Comparison of ENCODE assay signal across 17 cellular contexts in the genomic region with DNA sequence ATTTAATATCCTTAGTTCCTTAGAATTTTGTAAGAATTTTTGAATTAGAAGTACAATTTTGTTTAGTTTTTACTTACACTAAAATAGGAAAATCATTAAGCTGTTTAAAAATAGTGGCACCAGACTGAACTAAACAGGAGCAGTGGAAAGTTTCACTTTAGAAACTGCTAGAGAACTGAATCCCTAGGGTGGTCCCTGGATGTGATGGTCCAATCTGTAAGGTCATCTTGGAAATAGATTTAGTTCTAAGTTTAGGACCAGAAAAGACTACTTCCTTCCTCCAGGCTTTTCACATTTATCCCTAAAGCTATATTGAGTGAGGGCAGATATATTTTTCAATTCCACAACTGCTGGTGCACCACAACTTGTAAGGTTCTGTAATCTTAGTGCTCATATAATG. TPM values are rescaled to one million over a fixed set of nuclear protein-coding genes. Genes with fewer than 3 reads are reported as not detected.
DNase-seq lines count a peak whose midpoint lies in the region; ATAC-seq, FAIRE-seq and TF ChIP-seq lines count a peak whose summit lies in the region.
"Had no signal": no experiment of that assay in that cellular context is flagged by ENCODE, and none has a peak within 500 bp of the region (broad histone marks: within the 10 kb centered on the region; RNA-seq: fewer than 3 reads in every experiment).

No MANE protein-coding gene starts in this region.

- in situ Hi-C loops in HepG2 (cut with HindIII; ENCODE audit: extremely low pct_ligation_motif_present, low pct_unique_long_range_greater_than_20kb), result no loop called here

- TF ChIP-seq RAD21 in HepG2 (CRISPR knock-in tag; IDR thresholded peaks at IDR 0.05), result no peak

- H3K4me3 Mint-ChIP-seq in astrocyte (ENCODE audit: unreplicated experiment), result no peak overlapping the region
- H3K4me3 Mint-ChIP-seq: CD4-positive, CD25-positive, alpha-beta regulatory T cell had no signal

- peaks cover 8% of the 10 kb centered on the region for H3K79me1 ChIP-seq in mesenchymal stem cell (replicated peaks; ENCODE audit: low read length, poor library complexity, severe bottlenecking)

- H2AK5ac ChIP-seq in mesenchymal stem cell (ENCODE audit: low read length, severe bottlenecking), result no peak overlapping the region

- no peak overlapping the region for H4K91ac ChIP-seq in mesenchymal stem cell (ENCODE audit: low read length)

- no peaks in the 10 kb centered on the region for H3K36me3 Mint-ChIP-seq in astrocyte (ENCODE audit: low read depth, unreplicated experiment)

- no peaks in the 10 kb centered on the region for H3K9me3 Mint-ChIP-seq in astrocyte (ENCODE audit: unreplicated experiment)

- H3K4me2 ChIP-seq in HepG2 (ENCODE audit: low read depth, low read length), result no peak overlapping the region
- no peak overlapping the region for H3K4me2 ChIP-seq in astrocyte (ENCODE audit: low read length)
- no peak overlapping the region for H3K4me2 ChIP-seq in mesenchymal stem cell (ENCODE audit: low read length, poor library complexity, severe bottlenecking)
- H3K4me2 ChIP-seq: KMS-11 had no signal

- TF ChIP-seq POLR2A in HepG2 (IDR thresholded peaks at IDR 0.05; ENCODE audit: insufficient read depth in 1 of 2, low read depth in 2 of 2, low read length in 2 of 2), result no peak
- no peak for TF ChIP-seq POLR2A in right lobe of liver (IDR thresholded peaks at IDR 0.05)
- no peak for TF ChIP-seq POLR2A in thyroid gland (IDR thresholded peaks at IDR 0.05)

- CTCF ChIA-PET in HepG2 (lab: Yijun Ruan, JAX; ENCODE audit: low intra/inter-chr PET ratio, low total read pairs), result no interaction called here

- no peak overlapping the region for H4K8ac ChIP-seq in mesenchymal stem cell (ENCODE audit: low read length)

- peak; percentile 15 for FAIRE-seq in HepG2 (lab: Jason Lieb, UNC)
- no peak for FAIRE-seq in astrocyte (lab: Jason Lieb, UNC)
- FAIRE-seq: A204.1, RCC 7860 had no signal

- H2BK15ac ChIP-seq in mesenchymal stem cell (ENCODE audit: low read depth, poor library complexity, severe bottlenecking), result no peak overlapping the region

- no peak for ATAC-seq in HepG2
- ATAC-seq in right lobe of liver, result no peak
- no peak for ATAC-seq in GM18909 (IDR thresholded peaks at IDR 0.05; ENCODE audit: poor library complexity, unreplicated experiment)

- DNase-seq in HepG2 (ENCODE audit: low spot score) (no peak), right lobe of liver (no peak), astrocyte (ENCODE audit: low read depth) (no peak), mesenchymal stem cell (no peak), thyroid gland (no peak), NCI-H82 (lab: John Stamatoyannopoulos, UW) (no peak), ureter (ENCODE audit: low spot score) (no peak)
- DNase-seq: CD4-positive, CD25-positive, alpha-beta regulatory T cell; GM23248; MG63; NCI-H1105; NCI-H187; NCI-H446 treated with DMSO at 0.1 percent for 48 hours had no signal

- H3K27ac ChIP-seq in HepG2 (ENCODE audit: extremely low read length, insufficient read depth, low read length), result no peak overlapping the region
- no peak overlapping the region for H3K27ac ChIP-seq in right lobe of liver
- no peak overlapping the region for H3K27ac ChIP-seq in astrocyte (ENCODE audit: low read depth, low read length)
- H3K27ac ChIP-seq in mesenchymal stem cell (ENCODE audit: low read length, poor library complexity, severe bottlenecking), result no peak overlapping the region
- H3K27ac ChIP-seq in thyroid gland, result peak overlapping the region; percentile 69 to 93 (median 85)
- H3K27ac ChIP-seq: GM23248, KMS-11 had no signal

- no peak overlapping the region for H2AFZ ChIP-seq in HepG2 (ENCODE audit: low read length)
- no peak overlapping the region for H2AFZ ChIP-seq in astrocyte (ENCODE audit: low read depth, low read length)
- no peak overlapping the region for H2AFZ ChIP-seq in mesenchymal stem cell (ENCODE audit: low read depth, low read length)
- H2AFZ ChIP-seq: GM23248 had no signal

- peak overlapping the region; percentile 15 for H3K27ac Mint-ChIP-seq in astrocyte (ENCODE audit: unreplicated experiment)

- H3K4me3 ChIP-seq in HepG2 (replicated peaks in 1 of 3; ENCODE audit: insufficient read depth in 1 of 3, low read depth in 2 of 3, low read length in 3 of 3) (no peak overlapping the region), right lobe of liver (no peak overlapping the region), astrocyte (ENCODE audit: insufficient read depth, low read depth, low read length) (no peak overlapping the region), mesenchymal stem cell (ENCODE audit: insufficient read depth in 1 of 2, low read depth in 1 of 2, low read length in 2 of 2) (no peak overlapping the region), thyroid gland (replicated peaks in 1 of 3) (no peak overlapping the region)
- H3K4me3 ChIP-seq: GM23248, MG63 had no signal

- H3K4me1 ChIP-seq in HepG2 (ENCODE audit: insufficient read depth, low read length) (peaks cover 30% of the 10 kb centered on the region), right lobe of liver (peaks cover 0 to 13% (median 0%) of the 10 kb centered on the region in 4 donors), astrocyte (ENCODE audit: insufficient read depth, low read length) (peaks cover 14% of the 10 kb centered on the region), mesenchymal stem cell (ENCODE audit: control insufficient read depth, insufficient read depth, low read depth, low read length) (peaks cover 3% of the 10 kb centered on the region), thyroid gland (peaks cover 36 to 64% of the 10 kb centered on the region in 2 donors)

- no peak overlapping the region for H3K23ac ChIP-seq in mesenchymal stem cell (ENCODE audit: low read length in 2 of 2)

- H3K36me3 ChIP-seq in HepG2 (replicated peaks in 1 of 2; ENCODE audit: control insufficient read depth in 1 of 2, insufficient read depth in 2 of 2, low read length in 2 of 2) (no peaks in the 10 kb centered on the region), right lobe of liver (no peaks in the 10 kb centered on the region), astrocyte (ENCODE audit: insufficient read depth, low read length) (no peaks in the 10 kb centered on the region), mesenchymal stem cell (ENCODE audit: control insufficient read depth in 1 of 2, insufficient read depth in 2 of 2, low read depth in 1 of 2, low read length in 2 of 2) (no peaks in the 10 kb centered on the region), thyroid gland (no peaks in the 10 kb centered on the region)
- H3K36me3 ChIP-seq: MG63 had no signal

- POLR2A ChIA-PET in HepG2 (lab: Yijun Ruan, JAX), result no interaction called here

- no peak for TF ChIP-seq EP300 in HepG2 (IDR thresholded peaks at IDR 0.05; ENCODE audit: low read depth in 2 of 2, low read length in 2 of 2)
- TF ChIP-seq EP300 in HepG2 (CRISPR knock-in tag; IDR thresholded peaks at IDR 0.05; ENCODE audit: borderline replicate concordance), result no peak

- H2BK12ac ChIP-seq in mesenchymal stem cell (ENCODE audit: low read length in 2 of 2), result no peak overlapping the region

- H3K9me3 ChIP-seq in HepG2 (ENCODE audit: low read length) (no peaks in the 10 kb centered on the region), right lobe of liver (no peaks in the 10 kb centered on the region), astrocyte (ENCODE audit: insufficient read depth, low read depth, low read length) (no peaks in the 10 kb centered on the region), mesenchymal stem cell (ENCODE audit: control insufficient read depth, low read length) (no peaks in the 10 kb centered on the region), thyroid gland (no peaks in the 10 kb centered on the region)

- no peak overlapping the region for H2BK5ac ChIP-seq in mesenchymal stem cell (ENCODE audit: low read depth, low read length, poor library complexity, severe bottlenecking)

- intact Hi-C loops in HepG2 (cut with micrococcal nuclease; ENCODE audit: unreplicated experiment) (no loop called here), right lobe of liver (cut with DNase I) (no loop called here), thyroid gland (cut with DNase I) (no loop called here)

- TF ChIP-seq CTCF in HepG2 (CRISPR knock-in tag; IDR thresholded peaks at IDR 0.05), result no peak
- TF ChIP-seq CTCF in right lobe of liver (IDR thresholded peaks at IDR 0.05), result no peak
- TF ChIP-seq CTCF in astrocyte (IDR thresholded peaks at IDR 0.05; ENCODE audit: insufficient read depth, low read depth, low read length), result no peak
- TF ChIP-seq CTCF in thyroid gland (IDR thresholded peaks at IDR 0.05), result no peak

- no peaks in the 10 kb centered on the region for H4K20me1 ChIP-seq in HepG2 (ENCODE audit: insufficient read depth, low read length)
- H4K20me1 ChIP-seq in astrocyte (ENCODE audit: insufficient read depth, low read length), result no peaks in the 10 kb centered on the region

- H3K14ac ChIP-seq in mesenchymal stem cell (ENCODE audit: low read length in 2 of 2), result no peak overlapping the region

- H3K27me3 Mint-ChIP-seq in astrocyte (ENCODE audit: low read depth, unreplicated experiment), result no peaks in the 10 kb centered on the region
- H3K27me3 Mint-ChIP-seq: CD4-positive, CD25-positive, alpha-beta regulatory T cell had no signal

- H3K27me3 ChIP-seq in HepG2 (ENCODE audit: control insufficient read depth in 1 of 2, insufficient read depth in 2 of 2, low read length in 2 of 2), result no peaks in the 10 kb centered on the region
- H3K27me3 ChIP-seq in right lobe of liver, result no peaks in the 10 kb centered on the region
- H3K27me3 ChIP-seq in astrocyte (ENCODE audit: insufficient read depth, low read length), result no peaks in the 10 kb centered on the region
- no peaks in the 10 kb centered on the region for H3K27me3 ChIP-seq in mesenchymal stem cell (ENCODE audit: control insufficient read depth in 1 of 2, insufficient read depth in 1 of 2, low read length in 2 of 2)
- no peaks in the 10 kb centered on the region for H3K27me3 ChIP-seq in thyroid gland
- H3K27me3 ChIP-seq: MG63 had no signal

- no peak overlapping the region for H3K4ac ChIP-seq in mesenchymal stem cell (ENCODE audit: low read depth in 1 of 2, low read length in 2 of 2)

- no peaks in the 10 kb centered on the region for H3K79me2 ChIP-seq in HepG2 (ENCODE audit: insufficient read depth, low read length)
- no peaks in the 10 kb centered on the region for H3K79me2 ChIP-seq in astrocyte (ENCODE audit: insufficient read depth, low read length)

- H3K18ac ChIP-seq in mesenchymal stem cell (ENCODE audit: low read depth in 1 of 2, low read length in 2 of 2), result no peak overlapping the region

- H3K4me1 Mint-ChIP-seq in astrocyte (ENCODE audit: low read depth, unreplicated experiment), result peaks cover 34% of the 10 kb centered on the region

- H2BK120ac ChIP-seq in mesenchymal stem cell (ENCODE audit: low read depth, low read length), result no peak overlapping the region

- no peak overlapping the region for H3K9ac ChIP-seq in HepG2 (ENCODE audit: insufficient read depth, low read depth, low read length)
- H3K9ac ChIP-seq in astrocyte (ENCODE audit: low read length), result no peak overlapping the region
- peak overlapping the region; percentile 29 for H3K9ac ChIP-seq in mesenchymal stem cell (ENCODE audit: low read length)
- H3K9ac ChIP-seq: GM23248, KMS-11 had no signal

- no TSS peak for BruUV-seq in HepG2 (replicated peaks; lab: Mats Ljungman, UMichigan)

RNA-seq across cellular contexts. Expression of a gene that starts 19.0 kb away (rescaled TPM):
- total RNA-seq in HepG2 (2016; rRNA removed; fragmentation: Illumina TruSeq; extraction: Trizol) (154 and 206 TPM in 2 replicates), right lobe of liver (10 to 100 TPM; 11.3 to 22.3 (median 21.4) TPM), astrocyte (14.6 and 17.7 TPM in 2 replicates), thyroid gland (10 to 100 TPM; 21.9 to 39.1 (median 31.3) TPM), ureter (23.2 TPM)
- total RNA-seq in HepG2 (2016; cell fraction: cytosol; rRNA removed; fragmentation: Illumina TruSeq; extraction: Trizol; ENCODE audit: low read depth), result 43.8 and 53.8 TPM in 2 replicates
- 156 and 243 TPM in 2 replicates for total RNA-seq in HepG2 (2016; cell fraction: insoluble cytoplasmic fraction; rRNA removed; fragmentation: Illumina TruSeq; extraction: Trizol)
- 49.5 and 53.8 TPM in 2 replicates for total RNA-seq in HepG2 (2016; cell fraction: membrane; rRNA removed; fragmentation: Illumina TruSeq; extraction: Trizol)
- 50.8 and 57.3 TPM in 2 replicates for total RNA-seq in HepG2 (2016; cell fraction: nucleus; rRNA removed; fragmentation: Illumina TruSeq; extraction: Trizol)
- polyA plus RNA-seq in HepG2 (2011; rRNA removed), result 21.3 and 38.3 TPM in 2 replicates
- 20.9 and 21.4 TPM in 2 replicates for polyA plus RNA-seq in HepG2 (2011; cell fraction: cytosol; rRNA removed)
- 6.7 and 9.1 TPM in 2 replicates for polyA plus RNA-seq in HepG2 (2011; cell fraction: nucleus; rRNA removed)
- polyA plus RNA-seq in HepG2 (2012), result 36.1 and 77.3 TPM in 2 replicates
- polyA plus RNA-seq in HepG2 (2016; cell fraction: cytosol; fragmentation: Illumina TruSeq; extraction: Trizol; ENCODE audit: low read depth), result 40.7 and 49.7 TPM in 2 replicates
- polyA plus RNA-seq in HepG2 (2016; cell fraction: insoluble cytoplasmic fraction; fragmentation: Illumina TruSeq; extraction: Trizol; ENCODE audit: low read depth), result 177 and 187 TPM in 2 replicates
- 42.6 and 46.1 TPM in 2 replicates for polyA plus RNA-seq in HepG2 (2016; cell fraction: membrane; fragmentation: Illumina TruSeq; extraction: Trizol; ENCODE audit: low read depth)
- polyA plus RNA-seq in HepG2 (2016; cell fraction: nucleus; fragmentation: Illumina TruSeq; extraction: Trizol; ENCODE audit: insufficient read depth, low read depth), result 60.8 and 74.0 TPM in 2 replicates
- polyA minus RNA-seq in HepG2 (2011; rRNA and poly(A)+ RNA removed; ENCODE audit: low replicate concordance), result 3.7 and 11.0 TPM in 2 replicates
- polyA minus RNA-seq in HepG2 (2011; cell fraction: cytosol; rRNA and poly(A)+ RNA removed), result 7.7 and 17.3 TPM in 2 replicates
- 6.8 and 9.0 TPM in 2 replicates for polyA minus RNA-seq in HepG2 (2011; cell fraction: nucleus; rRNA and poly(A)+ RNA removed)
- 20.8 TPM for polyA plus RNA-seq in mesenchymal stem cell (2013, experiment 1 of 2)
- polyA plus RNA-seq in mesenchymal stem cell (2013, experiment 2 of 2), result 20.8 TPM

RNA-seq across cellular contexts. Expression of a gene that starts 58.8 kb away (rescaled TPM):
- 17.6 and 26.4 TPM in 2 replicates for total RNA-seq in HepG2 (2016; rRNA removed; fragmentation: Illumina TruSeq; extraction: Trizol)
- 5.1 and 7.4 TPM in 2 replicates for total RNA-seq in HepG2 (2016; cell fraction: cytosol; rRNA removed; fragmentation: Illumina TruSeq; extraction: Trizol; ENCODE audit: low read depth)
- 15.5 and 22.3 TPM in 2 replicates for total RNA-seq in HepG2 (2016; cell fraction: insoluble cytoplasmic fraction; rRNA removed; fragmentation: Illumina TruSeq; extraction: Trizol)
- total RNA-seq in HepG2 (2016; cell fraction: membrane; rRNA removed; fragmentation: Illumina TruSeq; extraction: Trizol), result 8.8 and 10.3 TPM in 2 replicates
- 16.7 and 18.7 TPM in 2 replicates for total RNA-seq in HepG2 (2016; cell fraction: nucleus; rRNA removed; fragmentation: Illumina TruSeq; extraction: Trizol)
- polyA plus RNA-seq in HepG2 (2011; rRNA removed), result 12.4 and 16.8 TPM in 2 replicates
- 10.1 and 13.1 TPM in 2 replicates for polyA plus RNA-seq in HepG2 (2011; cell fraction: cytosol; rRNA removed)
- polyA plus RNA-seq in HepG2 (2011; cell fraction: nucleus; rRNA removed), result 7.0 and 8.0 TPM in 2 replicates
- polyA plus RNA-seq in HepG2 (2012), result 6.4 and 7.9 TPM in 2 replicates
- 2.4 and 2.5 TPM in 2 replicates for polyA plus RNA-seq in HepG2 (2016; cell fraction: cytosol; fragmentation: Illumina TruSeq; extraction: Trizol; ENCODE audit: low read depth)
- 29.3 and 34.5 TPM in 2 replicates for polyA plus RNA-seq in HepG2 (2016; cell fraction: insoluble cytoplasmic fraction; fragmentation: Illumina TruSeq; extraction: Trizol; ENCODE audit: low read depth)
- polyA plus RNA-seq in HepG2 (2016; cell fraction: membrane; fragmentation: Illumina TruSeq; extraction: Trizol; ENCODE audit: low read depth), result 7.0 and 7.1 TPM in 2 replicates
- 10.9 and 12.8 TPM in 2 replicates for polyA plus RNA-seq in HepG2 (2016; cell fraction: nucleus; fragmentation: Illumina TruSeq; extraction: Trizol; ENCODE audit: insufficient read depth, low read depth)
- 10.7 and 16.8 TPM in 2 replicates for polyA minus RNA-seq in HepG2 (2011; rRNA and poly(A)+ RNA removed; ENCODE audit: low replicate concordance)
- polyA minus RNA-seq in HepG2 (2011; cell fraction: cytosol; rRNA and poly(A)+ RNA removed), result 4.9 and 8.4 TPM in 2 replicates
- 12.9 and 15.6 TPM in 2 replicates for polyA minus RNA-seq in HepG2 (2011; cell fraction: nucleus; rRNA and poly(A)+ RNA removed)
- 10 to 100 TPM in 2 of 6 experiments, 1 to 10 TPM in 4; 7.6 to 15.3 (median 9.5) TPM for total RNA-seq in right lobe of liver
- total RNA-seq in astrocyte, result 9.3 TPM in 2 replicates
- 14.9 TPM for polyA plus RNA-seq in mesenchymal stem cell (2013, experiment 1 of 2)
- polyA plus RNA-seq in mesenchymal stem cell (2013, experiment 2 of 2), result 14.5 TPM
- 10 to 100 TPM; 39.4 to 46.4 (median 44.0) TPM for total RNA-seq in thyroid gland
- 19.2 TPM for total RNA-seq in ureter

Comparison
In these comparisons a context has a peak if more than half of its experiments do, and no peak if none do; other contexts are left out.
1. H3K27ac ChIP-seq: peak in thyroid gland (3 of 3); none in HepG2 (single experiment), right lobe of liver (0 of 3), astrocyte (single experiment) and mesenchymal stem cell (single experiment).